Comparison of ENCODE assay signal across 30 cellular contexts in genomic region chr1:52022133-52022532, GRCh38.
"Had no signal": no experiment of that assay in that cellular context is flagged by ENCODE, and none has a peak within 500 bp of the region (broad histone marks: within the 10 kb centered on the region; RNA-seq: fewer than 3 reads in every experiment).

No MANE protein-coding gene starts in this region.

- H3K27me3 ChIP-seq: brain microvascular endothelial cell, cardiac muscle cell, Peyer's patch, SJSA1 had no signal

- H3K4me1 ChIP-seq: Peyer's patch, SJSA1 had no signal

- H3K4me2 ChIP-seq: SK-N-SH had no signal

- H3K4me3 ChIP-seq: cardiac muscle cell, K562, Peyer's patch, SJSA1 had no signal

- ATAC-seq: activated CD8-positive, alpha-beta T cell treated with anti-CD3 and anti-CD28 coated beads for 36 hours; activated T-cell treated with anti-CD3 and anti-CD28 coated beads, Interleukin-2, amount 50 U/mL, for 72 hours; activated T-helper 17 cell treated with anti-CD3 and anti-CD28 coated beads, Interleukin-2, amount 50 U/mL, for 72 hours; K562; PC-3 had no signal

- DNase-seq: activated CD4-positive, alpha-beta T cell treated with anti-CD3 and anti-CD28 coated beads, Interleukin-2, amount 10 ng/mL, durations not matched to agents 24 days and 14 days; activated CD4-positive, alpha-beta T cell treated with anti-CD3 and anti-CD28 coated beads, Interleukin-2, amount 50 U/mL, for 4 hours; activated CD8-positive, alpha-beta T cell treated with anti-CD3 and anti-CD28 coated beads for 36 hours; activated effector memory CD4-positive, alpha-beta T cell treated with anti-CD3 and anti-CD28 coated beads, Interleukin-2, amount 50 U/mL, for 16 hours; activated naive CD4-positive, alpha-beta T cell; activated naive CD4-positive, alpha-beta T cell treated with anti-CD3 and anti-CD28 coated beads, Interleukin-2, amount 50 U/mL, for 16 hours; activated naive CD8-positive, alpha-beta T cell treated with anti-CD3 and anti-CD28 coated beads for 36 hours; activated T-cell treated with anti-CD3 and anti-CD28 coated beads, Interleukin-2, amount 50 U/mL, for 1 hour; activated T-cell treated with anti-CD3 and anti-CD28 coated beads, Interleukin-2, amount 50 U/mL, for 72 hours; amniotic stem cell; aorta; brain microvascular endothelial cell; NCI-H1105; NCI-H1436; NCI-H1694; NCI-H1930; NCI-H2171; NCI-H510A; NCI-H526; NCI-H748 treated with DMSO at 0.1 percent for 48 hours; NK-92 treated with Interleukin-12 subunit alpha and Interleukin-12 subunit beta, amount 100 ng/mL, for 24 hours; PC-3; Peyer's patch; RPMI8226; SHP77 treated with DMSO at 0.1 percent for 48 hours; SK-N-SH had no signal

- H3K9me3 ChIP-seq: Peyer's patch, SJSA1, SK-N-SH had no signal

- H3K9ac ChIP-seq: SK-N-SH had no signal

- H3K27ac ChIP-seq: brain microvascular endothelial cell, cardiac muscle cell, Peyer's patch, SJSA1 had no signal
